9 cellular contexts compared by ENCODE assay signal in the genomic region with DNA sequence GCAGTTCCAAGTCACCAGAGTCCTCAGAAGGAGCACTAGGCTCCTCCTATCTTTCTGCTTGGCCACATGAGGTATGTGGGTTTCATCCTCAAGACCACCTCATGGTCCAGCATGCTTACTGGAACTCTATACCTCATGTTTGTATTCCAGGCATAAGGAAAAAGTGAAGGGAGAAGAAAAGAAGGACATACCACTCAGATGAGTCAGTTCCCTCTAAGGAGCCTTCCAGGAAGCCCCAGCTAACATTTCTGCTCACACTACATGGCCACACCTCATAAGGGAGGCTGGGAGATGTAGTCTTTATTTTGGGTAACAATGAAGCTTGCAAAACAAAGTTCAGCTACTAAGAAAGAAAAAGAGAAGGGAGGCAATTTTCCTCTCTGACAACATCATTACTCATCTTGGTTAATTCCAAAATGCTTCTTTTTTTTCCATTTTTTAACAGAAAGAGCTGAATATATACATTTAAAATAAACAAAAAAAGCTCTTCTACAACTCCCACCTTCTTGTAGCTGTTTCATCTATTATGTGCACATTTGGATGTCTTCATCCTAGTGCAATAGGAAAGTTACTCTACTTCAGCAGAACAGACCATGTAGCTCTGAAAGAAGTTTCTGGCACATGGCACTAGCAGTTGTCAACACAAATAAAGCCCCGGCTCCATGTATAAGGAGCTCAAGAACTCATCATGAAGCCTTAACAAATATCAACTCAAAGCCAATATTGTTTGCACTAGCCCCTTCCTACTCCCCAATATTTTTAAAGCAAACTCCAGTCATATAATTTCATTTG.
A peak's percentile ranks its signal among the peaks of the same experiment; 100 is the strongest.
DNase-seq lines count a peak whose midpoint lies in the region; ATAC-seq, FAIRE-seq and TF ChIP-seq lines count a peak whose summit lies in the region.
"Had no signal": no experiment of that assay in that cellular context is flagged by ENCODE, and none has a peak within 500 bp of the region (broad histone marks: within the 10 kb centered on the region; RNA-seq: fewer than 3 reads in every experiment).

No MANE protein-coding gene starts in this region.

- H3K4me1 ChIP-seq in A673 (ENCODE audit: insufficient read depth, low read length, poor library complexity, severe bottlenecking), result no peaks in the 10 kb centered on the region

- POLR2A ChIA-PET in A673 (lab: Charles Lee; ENCODE audit: low non-redundant PET), result no interaction called here

- DNase-seq in A673 (ENCODE audit: low spot score) (peak; percentile 37), HT-29 (ENCODE audit: low spot score) (peak; percentile 54), amniotic stem cell (lab: John Stamatoyannopoulos, UW) (peak; percentile 46), iPS-NIHi7 (ENCODE audit: extremely low spot score) (peak; percentile 41), NCI-H2227 (lab: John Stamatoyannopoulos, UW; ENCODE audit: unreplicated experiment) (no peak), frontal cortex (ENCODE audit: low spot score in 2 of 2) (no peak), mesothelial cell of epicardium (ENCODE audit: low spot score in 2 of 2, unreplicated experiment in 2 of 2) (no peak)

- no peak overlapping the region for H3K4me3 Mint-ChIP-seq in mesothelial cell of epicardium

- H3K27ac ChIP-seq in A673 (ENCODE audit: low read depth, low read length, poor library complexity, severe bottlenecking), result no peak overlapping the region
- H3K27ac ChIP-seq: suprapubic skin had no signal

- no TSS peak for BruUV-seq in A673 (replicated peaks; lab: Mats Ljungman, UMichigan)

- no peaks in the 10 kb centered on the region for H3K9me3 ChIP-seq in A673 (ENCODE audit: low read depth, low read length, poor library complexity, severe bottlenecking)
- H3K9me3 ChIP-seq: suprapubic skin had no signal

- no peaks in the 10 kb centered on the region for H3K36me3 Mint-ChIP-seq in mesothelial cell of epicardium

- intact Hi-C loops in A673 (cut with micrococcal nuclease; ENCODE audit: unreplicated experiment), result no loop called here

- ATAC-seq in HG03280 (IDR thresholded peaks at IDR 0.05; ENCODE audit: unreplicated experiment), result no peak

- CTCF ChIA-PET in A673 (lab: Charles Lee), result no interaction called here

- FAIRE-seq in frontal cortex (lab: Jason Lieb, UNC), result no peak

- H3K4me1 Mint-ChIP-seq in mesothelial cell of epicardium, result no peaks in the 10 kb centered on the region

- no peak overlapping the region for H3K27ac Mint-ChIP-seq in mesothelial cell of epicardium

- H3K4me3 ChIP-seq in A673 (ENCODE audit: low read depth, low read length, poor library complexity, severe bottlenecking), result no peak overlapping the region
- H3K4me3 ChIP-seq: suprapubic skin had no signal

- peaks cover 4% of the 10 kb centered on the region for H3K9me3 Mint-ChIP-seq in mesothelial cell of epicardium

- no peaks in the 10 kb centered on the region for H3K27me3 ChIP-seq in A673 (replicated peaks; ENCODE audit: insufficient read depth, low read depth, low read length, poor library complexity)
- H3K27me3 ChIP-seq: suprapubic skin had no signal

- no peaks in the 10 kb centered on the region for H3K36me3 ChIP-seq in A673 (ENCODE audit: insufficient read depth, low read length, poor library complexity, severe bottlenecking)
- H3K36me3 ChIP-seq: suprapubic skin had no signal

- TF ChIP-seq CTCF in A673 (conservative IDR thresholded peaks at IDR 0.05; ENCODE audit: low read depth, low read length) (no peak), mesothelial cell of epicardium (IDR thresholded peaks at IDR 0.05; ENCODE audit: unreplicated experiment) (no peak)

- peaks cover 3% of the 10 kb centered on the region for H3K27me3 Mint-ChIP-seq in mesothelial cell of epicardium (ENCODE audit: low read depth)

Comparison
In these comparisons a context has a peak if more than half of its experiments do, and no peak if none do; other contexts are left out.
1. DNase-seq: peak in A673 (single experiment), HT-29 (single experiment), amniotic stem cell (single experiment) and iPS-NIHi7 (single experiment); none in NCI-H2227 (single experiment), frontal cortex (0 of 2) and mesothelial cell of epicardium (0 of 2).